ENCODE assay signal across 20 cellular contexts in the genomic region with DNA sequence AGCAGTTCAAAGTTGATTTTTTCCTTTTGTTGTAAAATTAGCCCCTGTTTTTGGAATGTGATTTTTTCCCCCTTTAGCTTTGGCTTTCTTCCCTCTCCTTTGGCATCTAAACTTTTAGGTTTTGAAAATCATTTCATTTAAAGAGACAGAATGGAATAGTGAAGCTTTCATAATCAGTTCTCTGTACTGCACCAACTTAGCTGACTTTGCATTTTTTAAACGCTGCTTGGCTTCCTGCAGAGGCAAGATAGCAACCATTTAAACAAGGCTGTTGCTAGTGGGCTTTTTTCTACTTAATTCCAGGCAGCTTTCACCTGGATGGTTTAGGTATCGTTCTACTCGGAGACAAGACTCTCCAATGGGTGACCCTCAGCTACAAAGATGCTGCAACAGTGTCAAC.
DNase-seq lines count a peak whose midpoint lies in the region; ATAC-seq and TF ChIP-seq lines count a peak whose summit lies in the region.
"Had no signal": no experiment of that assay in that cellular context is flagged by ENCODE, and none has a peak within 500 bp of the region (broad histone marks: within the 10 kb centered on the region; RNA-seq: fewer than 3 reads in every experiment).

No MANE protein-coding gene starts in this region.

- DNase-seq in NCI-H69 (lab: John Stamatoyannopoulos, UW), result peak; percentile 15
- no peak for DNase-seq in WTC11 (ENCODE audit: low spot score)
- peak; percentile 9 for DNase-seq in myocyte (ENCODE audit: low read depth)
- no peak for DNase-seq in HuH-7.5 (ENCODE audit: low spot score)
- DNase-seq in NCI-H510A treated with DMSO at 0.1 percent for 48 hours (lab: John Stamatoyannopoulos, UW), result no peak
- DNase-seq in NCI-H526 treated with DMSO at 0.1 percent for 48 hours (lab: John Stamatoyannopoulos, UW), result no peak
- no peak for DNase-seq in cerebellar cortex (ENCODE audit: low spot score)
- DNase-seq: CD8-positive, alpha-beta T cell; DND-41; GDM1; GOT3; MV-4-11; NCI-H1694; NCI-H2107; NCI-H446 treated with DMSO at 0.1 percent for 48 hours; SHP77; T-helper 17 cell had no signal

- no peaks in the 10 kb centered on the region for H3K27me3 Mint-ChIP-seq in WTC11 (ENCODE audit: low read depth)
- H3K27me3 Mint-ChIP-seq: B cell had no signal

- peaks cover 9% of the 10 kb centered on the region for H3K4me1 ChIP-seq in HUES64 (ENCODE audit: insufficient read depth, low read length)

- H3K9me3 Mint-ChIP-seq in WTC11, result peaks cover 15% of the 10 kb centered on the region
- H3K9me3 Mint-ChIP-seq: CD8-positive, alpha-beta T cell had no signal

- H3K4me1 Mint-ChIP-seq in WTC11, result peaks cover 21% of the 10 kb centered on the region
- H3K4me1 Mint-ChIP-seq: B cell, T-helper 17 cell had no signal

- no peaks in the 10 kb centered on the region for H3K27me3 ChIP-seq in HUES64 (ENCODE audit: insufficient read depth, low read length)

- peaks cover 8% of the 10 kb centered on the region for H3K36me3 Mint-ChIP-seq in WTC11
- H3K36me3 Mint-ChIP-seq: CD8-positive, alpha-beta T cell had no signal

- CTCF ChIA-PET in WTC11 (lab: Charles Lee), result interaction anchor here (2.5 kb wide), 1 partner anchor 81 kb away, joined by 10 read pairs; no protein-coding TSS in a partner anchor

- no peak for TF ChIP-seq CTCF in WTC11 (IDR thresholded peaks at IDR 0.05)

- WGBS in HUES64, result 69% methylated on average over 3 of the region's 3 CpGs

- H3K4me3 Mint-ChIP-seq in WTC11, result no peak overlapping the region
- H3K4me3 Mint-ChIP-seq: B cell; CD8-positive, alpha-beta T cell; T-helper 17 cell had no signal

- no peak overlapping the region for H3K27ac Mint-ChIP-seq in WTC11
- H3K27ac Mint-ChIP-seq: B cell; CD8-positive, alpha-beta T cell; T-helper 17 cell had no signal

- H3K36me3 ChIP-seq in HUES64 (ENCODE audit: insufficient read depth, low read length), result no peaks in the 10 kb centered on the region

- no peak overlapping the region for H3K4me3 ChIP-seq in HUES64 (ENCODE audit: low read length)

- H3K9me3 ChIP-seq in HUES64 (ENCODE audit: insufficient read depth, low read depth, low read length), result no peaks in the 10 kb centered on the region

- POLR2A ChIA-PET in WTC11 (lab: Charles Lee), result no interaction called here

- no peak overlapping the region for H3K27ac ChIP-seq in HUES64 (ENCODE audit: low read depth, low read length)

- peak; percentile 10 for ATAC-seq in WTC11
- ATAC-seq: CD8-positive, alpha-beta T cell; Panc1; T-helper 17 cell had no signal

- H3K9ac ChIP-seq in HUES64 (ENCODE audit: low read depth, low read length), result peak overlapping the region; percentile 4; the same call in 1 of the 2 replicates

TF ChIP-seq in WTC11, 78 proteins besides CTCF, POLR2A, EP300 and RAD21:
- TF ChIP-seq JAZF1 (CRISPR knock-in tag; IDR thresholded peaks at IDR 0.05), result no peak
- TF ChIP-seq, protein P1, sequence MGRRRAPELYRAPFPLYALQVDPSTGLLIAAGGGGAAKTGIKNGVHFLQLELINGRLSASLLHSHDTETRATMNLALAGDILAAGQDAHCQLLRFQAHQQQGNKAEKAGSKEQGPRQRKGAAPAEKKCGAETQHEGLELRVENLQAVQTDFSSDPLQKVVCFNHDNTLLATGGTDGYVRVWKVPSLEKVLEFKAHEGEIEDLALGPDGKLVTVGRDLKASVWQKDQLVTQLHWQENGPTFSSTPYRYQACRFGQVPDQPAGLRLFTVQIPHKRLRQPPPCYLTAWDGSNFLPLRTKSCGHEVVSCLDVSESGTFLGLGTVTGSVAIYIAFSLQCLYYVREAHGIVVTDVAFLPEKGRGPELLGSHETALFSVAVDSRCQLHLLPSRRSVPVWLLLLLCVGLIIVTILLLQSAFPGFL (CRISPR knock-in tag; IDR thresholded peaks at IDR 0.05; ENCODE audit: borderline replicate concordance), result no peak
- TF ChIP-seq, protein P2, sequence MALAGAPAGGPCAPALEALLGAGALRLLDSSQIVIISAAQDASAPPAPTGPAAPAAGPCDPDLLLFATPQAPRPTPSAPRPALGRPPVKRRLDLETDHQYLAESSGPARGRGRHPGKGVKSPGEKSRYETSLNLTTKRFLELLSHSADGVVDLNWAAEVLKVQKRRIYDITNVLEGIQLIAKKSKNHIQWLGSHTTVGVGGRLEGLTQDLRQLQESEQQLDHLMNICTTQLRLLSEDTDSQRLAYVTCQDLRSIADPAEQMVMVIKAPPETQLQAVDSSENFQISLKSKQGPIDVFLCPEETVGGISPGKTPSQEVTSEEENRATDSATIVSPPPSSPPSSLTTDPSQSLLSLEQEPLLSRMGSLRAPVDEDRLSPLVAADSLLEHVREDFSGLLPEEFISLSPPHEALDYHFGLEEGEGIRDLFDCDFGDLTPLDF (CRISPR knock-in tag; IDR thresholded peaks at IDR 0.05), result no peak
- TF ChIP-seq ZNF423 (CRISPR knock-in tag; IDR thresholded peaks at IDR 0.05), result no peak
- TF ChIP-seq, protein P3, sequence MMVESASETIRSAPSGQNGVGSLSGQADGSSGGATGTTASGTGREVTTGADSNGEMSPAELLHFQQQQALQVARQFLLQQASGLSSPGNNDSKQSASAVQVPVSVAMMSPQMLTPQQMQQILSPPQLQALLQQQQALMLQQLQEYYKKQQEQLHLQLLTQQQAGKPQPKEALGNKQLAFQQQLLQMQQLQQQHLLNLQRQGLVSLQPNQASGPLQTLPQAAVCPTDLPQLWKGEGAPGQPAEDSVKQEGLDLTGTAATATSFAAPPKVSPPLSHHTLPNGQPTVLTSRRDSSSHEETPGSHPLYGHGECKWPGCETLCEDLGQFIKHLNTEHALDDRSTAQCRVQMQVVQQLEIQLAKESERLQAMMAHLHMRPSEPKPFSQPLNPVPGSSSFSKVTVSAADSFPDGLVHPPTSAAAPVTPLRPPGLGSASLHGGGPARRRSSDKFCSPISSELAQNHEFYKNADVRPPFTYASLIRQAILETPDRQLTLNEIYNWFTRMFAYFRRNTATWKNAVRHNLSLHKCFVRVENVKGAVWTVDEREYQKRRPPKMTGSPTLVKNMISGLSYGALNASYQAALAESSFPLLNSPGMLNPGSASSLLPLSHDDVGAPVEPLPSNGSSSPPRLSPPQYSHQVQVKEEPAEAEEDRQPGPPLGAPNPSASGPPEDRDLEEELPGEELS (CRISPR knock-in tag; IDR thresholded peaks at IDR 0.05), result no peak
- TF ChIP-seq, protein P4, sequence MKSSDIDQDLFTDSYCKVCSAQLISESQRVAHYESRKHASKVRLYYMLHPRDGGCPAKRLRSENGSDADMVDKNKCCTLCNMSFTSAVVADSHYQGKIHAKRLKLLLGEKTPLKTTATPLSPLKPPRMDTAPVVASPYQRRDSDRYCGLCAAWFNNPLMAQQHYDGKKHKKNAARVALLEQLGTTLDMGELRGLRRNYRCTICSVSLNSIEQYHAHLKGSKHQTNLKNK (CRISPR knock-in tag; IDR thresholded peaks at IDR 0.05), result no peak
- TF ChIP-seq, protein P5, sequence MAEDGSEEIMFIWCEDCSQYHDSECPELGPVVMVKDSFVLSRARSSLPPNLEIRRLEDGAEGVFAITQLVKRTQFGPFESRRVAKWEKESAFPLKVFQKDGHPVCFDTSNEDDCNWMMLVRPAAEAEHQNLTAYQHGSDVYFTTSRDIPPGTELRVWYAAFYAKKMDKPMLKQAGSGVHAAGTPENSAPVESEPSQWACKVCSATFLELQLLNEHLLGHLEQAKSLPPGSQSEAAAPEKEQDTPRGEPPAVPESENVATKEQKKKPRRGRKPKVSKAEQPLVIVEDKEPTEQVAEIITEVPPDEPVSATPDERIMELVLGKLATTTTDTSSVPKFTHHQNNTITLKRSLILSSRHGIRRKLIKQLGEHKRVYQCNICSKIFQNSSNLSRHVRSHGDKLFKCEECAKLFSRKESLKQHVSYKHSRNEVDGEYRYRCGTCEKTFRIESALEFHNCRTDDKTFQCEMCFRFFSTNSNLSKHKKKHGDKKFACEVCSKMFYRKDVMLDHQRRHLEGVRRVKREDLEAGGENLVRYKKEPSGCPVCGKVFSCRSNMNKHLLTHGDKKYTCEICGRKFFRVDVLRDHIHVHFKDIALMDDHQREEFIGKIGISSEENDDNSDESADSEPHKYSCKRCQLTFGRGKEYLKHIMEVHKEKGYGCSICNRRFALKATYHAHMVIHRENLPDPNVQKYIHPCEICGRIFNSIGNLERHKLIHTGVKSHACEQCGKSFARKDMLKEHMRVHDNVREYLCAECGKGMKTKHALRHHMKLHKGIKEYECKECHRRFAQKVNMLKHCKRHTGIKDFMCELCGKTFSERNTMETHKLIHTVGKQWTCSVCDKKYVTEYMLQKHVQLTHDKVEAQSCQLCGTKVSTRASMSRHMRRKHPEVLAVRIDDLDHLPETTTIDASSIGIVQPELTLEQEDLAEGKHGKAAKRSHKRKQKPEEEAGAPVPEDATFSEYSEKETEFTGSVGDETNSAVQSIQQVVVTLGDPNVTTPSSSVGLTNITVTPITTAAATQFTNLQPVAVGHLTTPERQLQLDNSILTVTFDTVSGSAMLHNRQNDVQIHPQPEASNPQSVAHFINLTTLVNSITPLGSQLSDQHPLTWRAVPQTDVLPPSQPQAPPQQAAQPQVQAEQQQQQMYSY (CRISPR knock-in tag; IDR thresholded peaks at IDR 0.05), result no peak
- TF ChIP-seq NFATC4 (CRISPR knock-in tag; IDR thresholded peaks at IDR 0.05), result no peak
- TF ChIP-seq, protein P6, sequence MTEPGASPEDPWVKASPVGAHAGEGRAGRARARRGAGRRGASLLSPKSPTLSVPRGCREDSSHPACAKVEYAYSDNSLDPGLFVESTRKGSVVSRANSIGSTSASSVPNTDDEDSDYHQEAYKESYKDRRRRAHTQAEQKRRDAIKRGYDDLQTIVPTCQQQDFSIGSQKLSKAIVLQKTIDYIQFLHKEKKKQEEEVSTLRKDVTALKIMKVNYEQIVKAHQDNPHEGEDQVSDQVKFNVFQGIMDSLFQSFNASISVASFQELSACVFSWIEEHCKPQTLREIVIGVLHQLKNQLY (CRISPR knock-in tag; IDR thresholded peaks at IDR 0.05), result no peak
- no peak for TF ChIP-seq SP1 (CRISPR knock-in tag; conservative IDR thresholded peaks at IDR 0.05)
- no peak for TF ChIP-seq RELA (CRISPR knock-in tag; IDR thresholded peaks at IDR 0.05; ENCODE audit: borderline replicate concordance)
- no peak for TF ChIP-seq PRRX2 (CRISPR knock-in tag; IDR thresholded peaks at IDR 0.05)
- no peak for TF ChIP-seq GABPB1 (CRISPR knock-in tag; IDR thresholded peaks at IDR 0.05)
- TF ChIP-seq RORB (CRISPR knock-in tag; IDR thresholded peaks at IDR 0.05), result no peak

Comparison
In these comparisons a context has a peak if more than half of its experiments do, and no peak if none do; other contexts are left out.
1. DNase-seq: peak in NCI-H69 (single experiment) and myocyte (single experiment); none in WTC11 (single experiment), HuH-7.5 (single experiment), NCI-H510A treated with DMSO at 0.1 percent for 48 hours (single experiment), NCI-H526 treated with DMSO at 0.1 percent for 48 hours (single experiment) and cerebellar cortex (single experiment).